Comparison of ENCODE assay signal across 11 cellular contexts in the genomic region with DNA sequence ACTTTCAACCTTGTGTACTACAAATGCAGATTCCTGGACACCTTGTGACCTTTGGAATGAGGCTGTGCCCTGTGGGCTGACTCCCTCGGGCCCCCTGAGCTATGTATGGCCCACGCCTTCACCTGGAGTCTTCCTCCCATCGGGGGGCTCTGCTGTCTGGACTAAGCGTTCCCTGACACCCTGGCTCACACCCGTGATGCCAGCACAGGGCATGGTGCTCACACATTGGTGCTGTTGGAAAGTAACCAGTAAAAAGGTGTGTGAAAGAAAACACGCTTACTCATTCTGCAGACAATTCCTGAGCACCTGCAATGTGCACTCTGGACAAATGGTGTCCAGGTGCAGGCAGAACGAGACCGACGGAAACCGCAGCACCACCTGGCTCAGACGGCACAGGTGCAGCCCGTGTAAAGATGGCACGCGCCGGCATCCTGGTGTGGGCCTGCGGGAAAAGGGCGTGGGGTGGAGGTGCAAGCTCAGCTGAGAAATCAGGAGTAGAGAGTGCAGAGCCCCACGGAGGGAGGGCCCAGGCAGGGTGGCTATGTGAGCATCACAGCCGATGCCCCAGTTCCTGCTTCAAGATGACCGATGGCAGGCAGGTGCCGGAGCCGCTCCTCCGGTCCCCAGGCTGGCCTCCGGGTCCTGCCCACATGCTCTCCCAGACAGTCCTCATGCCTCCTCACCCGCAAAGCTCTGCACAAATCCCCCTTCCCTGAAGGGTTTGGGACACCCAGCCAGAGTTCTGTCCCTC. TPM values are rescaled to one million over a fixed set of nuclear protein-coding genes. Genes with fewer than 3 reads are reported as not detected.
DNase-seq lines count a peak whose midpoint lies in the region; ATAC-seq, FAIRE-seq and TF ChIP-seq lines count a peak whose summit lies in the region.
"Had no signal": no experiment of that assay in that cellular context is flagged by ENCODE, and none has a peak within 500 bp of the region (broad histone marks: within the 10 kb centered on the region; RNA-seq: fewer than 3 reads in every experiment).

No MANE protein-coding gene starts in this region.

- H2BK5ac ChIP-seq in H9 (ENCODE audit: insufficient read length, low read length): peak overlapping the region; percentile 35

- intact Hi-C loops in dendritic cell treated with granulocyte-macrophage colony-stimulating factor and Interleukin-4, amounts not matched to agents 40 ng/mL and 50 ng/mL, for 4 days (cut with micrococcal nuclease): no loop called here

- H3K36me3 ChIP-seq in neural progenitor cell: no peaks in the 10 kb centered on the region

- no peak overlapping the region for H2BK120ac ChIP-seq in H9 (ENCODE audit: low read depth, low read length, poor library complexity, severe bottlenecking)

- peaks cover 13% of the 10 kb centered on the region for H3F3A ChIP-seq in neural progenitor cell (ENCODE audit: low read depth)

- 87% methylated on average over 25 of the region's 25 CpGs for WGBS in A549 (ENCODE audit: missing lambda C conversion rate)
- WGBS in H9 (ENCODE audit: extremely low coverage, insufficient read length, low lambda C conversion rate): no CpG with 5 or more reads among the region's 25 CpGs

- H3K79me1 ChIP-seq in H9 (ENCODE audit: insufficient read depth, low read depth, low read length, poor library complexity, severe bottlenecking): peaks cover 5% of the 10 kb centered on the region

- peaks cover 70% of the 10 kb centered on the region in 2 experiments for H3K4me1 Mint-ChIP-seq in H9
- H3K4me1 Mint-ChIP-seq in dendritic cell treated with granulocyte-macrophage colony-stimulating factor and Interleukin-4, amounts not matched to agents 40 ng/mL and 50 ng/mL, for 4 days (ENCODE audit: low read depth): peaks cover 72% of the 10 kb centered on the region
- H3K4me1 Mint-ChIP-seq in neural progenitor cell: peaks cover 39% of the 10 kb centered on the region

- H2BK15ac ChIP-seq in H9 (ENCODE audit: low read depth, low read length): no peak overlapping the region

- POLR2A ChIA-PET in A549 (lab: Yijun Ruan, JAX): interaction anchor here (1.7 kb wide), 1 partner anchor 11 kb away, joined by 5 read pairs; the partner anchor contains the start of gene LPCAT1

- H3K4me1 ChIP-seq in A549 (peaks cover 60% of the 10 kb centered on the region), H9 (ENCODE audit: insufficient read depth, low read length) (peaks cover 20% of the 10 kb centered on the region), neural progenitor cell (peaks cover 20% of the 10 kb centered on the region)

- no peak overlapping the region for H2AK5ac ChIP-seq in H9 (ENCODE audit: insufficient read length, low read length)

- H3K79me2 ChIP-seq in H9 (ENCODE audit: insufficient read depth, low read length) (peaks cover 59% of the 10 kb centered on the region; the same call in 1 of the 2 replicates), neural progenitor cell (ENCODE audit: low read depth) (peaks cover 90% of the 10 kb centered on the region)

- H3K18ac ChIP-seq in H9 (ENCODE audit: insufficient read length, low read depth, low read length): peak overlapping the region; percentile 57

- H3K9me3 Mint-ChIP-seq in H9 (no peaks in the 10 kb centered on the region; a peak in 1 of 5 replicates), neural progenitor cell (no peaks in the 10 kb centered on the region)
- no peaks in the 10 kb centered on the region for H3K9me3 Mint-ChIP-seq in dendritic cell treated with granulocyte-macrophage colony-stimulating factor and Interleukin-4, amounts not matched to agents 40 ng/mL and 50 ng/mL, for 4 days

- H3K4me2 ChIP-seq in A549 (peak overlapping the region; percentile 30), H9 (ENCODE audit: insufficient read depth, insufficient read length, low read length) (no peak overlapping the region), neural progenitor cell (no peak overlapping the region)

- no peaks in the 10 kb centered on the region for H3K27me3 ChIP-seq in H9 (ENCODE audit: insufficient read depth, low read length)
- no peaks in the 10 kb centered on the region for H3K27me3 ChIP-seq in neural progenitor cell

- no peak for TF ChIP-seq EP300 in A549 (IDR thresholded peaks at IDR 0.05)

- H3K9me3 ChIP-seq in A549: no peaks in the 10 kb centered on the region
- H3K9me3 ChIP-seq in H9 (ENCODE audit: control insufficient read depth, low read depth, low read length): no peaks in the 10 kb centered on the region
- no peaks in the 10 kb centered on the region for H3K9me3 ChIP-seq in neural progenitor cell (ENCODE audit: low read depth)

- H2AFZ ChIP-seq in H9 (ENCODE audit: low read length) (no peak overlapping the region), neural progenitor cell (replicated peaks) (no peak overlapping the region)

- no peak overlapping the region for H2BK12ac ChIP-seq in H9 (ENCODE audit: insufficient read length, low read depth, low read length)

- CTCF ChIA-PET in A549 (lab: Yijun Ruan, JAX): interaction anchor here (1.0 to 2.6 kb wide), 8 partner anchors 11 to 130 kb away, joined by 3 to 9 read pairs (median 5); no protein-coding TSS in a partner anchor

- TF ChIP-seq POLR2A in A549 (IDR thresholded peaks at IDR 0.05; ENCODE audit: low read length): no peak

- no peak for ATAC-seq in A549
- ATAC-seq in GM19452 (IDR thresholded peaks at IDR 0.05; ENCODE audit: unreplicated experiment): no peak
- no peak for ATAC-seq in GM18867 (IDR thresholded peaks at IDR 0.05; ENCODE audit: unreplicated experiment)
- no peak for ATAC-seq in GM18868 (IDR thresholded peaks at IDR 0.05; ENCODE audit: unreplicated experiment)
- ATAC-seq in HG02678 (IDR thresholded peaks at IDR 0.05; ENCODE audit: unreplicated experiment): no peak
- ATAC-seq: K562 had no signal

- TF ChIP-seq CTCF in A549 (IDR thresholded peaks at IDR 0.05) (no peak), H9 (conservative IDR thresholded peaks at IDR 0.05) (no peak), neural progenitor cell (IDR thresholded peaks at IDR 0.05) (no peak)

- H4K91ac ChIP-seq in H9 (ENCODE audit: insufficient read length, low read depth, low read length): no peak overlapping the region

- no peak overlapping the region for H3K56ac ChIP-seq in H9 (ENCODE audit: insufficient read length, low read depth, low read length)

- H3K4ac ChIP-seq in H9 (ENCODE audit: low read depth, low read length): no peak overlapping the region

- H3T11ph ChIP-seq in H9 (ENCODE audit: low read length): no peak overlapping the region

- DNase-seq in A549 (ENCODE audit: low read depth in 1 of 2, low spot score in 1 of 2) (no peak), H9 (peak; percentile 27), neural progenitor cell (ENCODE audit: low spot score) (peak; percentile 6)
- DNase-seq: activated CD4-positive, CD25-positive, alpha-beta regulatory T cell; amniotic stem cell had no signal

- H3K23ac ChIP-seq in H9 (ENCODE audit: insufficient read length, low read depth, low read length): no peak overlapping the region

- no peak overlapping the region for H4K5ac ChIP-seq in H9 (ENCODE audit: insufficient read length, low read depth, low read length)

- H3K9ac ChIP-seq in H9 (ENCODE audit: extremely low read depth, insufficient read length, low read length): no peak overlapping the region
- no peak overlapping the region for H3K9ac ChIP-seq in neural progenitor cell

- no peak overlapping the region for H4K8ac ChIP-seq in H9 (replicated peaks; ENCODE audit: insufficient read length, low read depth, low read length)

- H3K27ac ChIP-seq in A549: peak overlapping the region; percentile 67 to 94
- H3K27ac ChIP-seq in H9 (ENCODE audit: insufficient read length, low read depth, low read length): no peak overlapping the region
- no peak overlapping the region for H3K27ac ChIP-seq in neural progenitor cell

- H3K4me3 Mint-ChIP-seq in H9 (peak overlapping the region; percentile 32 to 33; a peak in 3 of 5 replicates), neural progenitor cell (no peak overlapping the region)
- no peak overlapping the region for H3K4me3 Mint-ChIP-seq in dendritic cell treated with granulocyte-macrophage colony-stimulating factor and Interleukin-4, amounts not matched to agents 40 ng/mL and 50 ng/mL, for 4 days

- no peak overlapping the region for H3K4me3 ChIP-seq in A549
- no peak overlapping the region for H3K4me3 ChIP-seq in neural progenitor cell
- H3K4me3 ChIP-seq: K562 had no signal

- H3K27ac Mint-ChIP-seq in H9 (peak overlapping the region; percentile 96 to 97 (median 96)), neural progenitor cell (peak overlapping the region; percentile 72)
- peak overlapping the region; percentile 21 for H3K27ac Mint-ChIP-seq in dendritic cell treated with granulocyte-macrophage colony-stimulating factor and Interleukin-4, amounts not matched to agents 40 ng/mL and 50 ng/mL, for 4 days

- peak overlapping the region; percentile 76; the same call in 1 of the 2 replicates for H3K14ac ChIP-seq in H9 (ENCODE audit: insufficient read depth, low read length)

- H3K36me3 Mint-ChIP-seq in H9 (ENCODE audit: insufficient read depth in 1 of 3, low read depth in 3 of 3): peaks cover 31 to 66% (median 55%) of the 10 kb centered on the region in 3 experiments
- peaks cover 80% of the 10 kb centered on the region for H3K36me3 Mint-ChIP-seq in dendritic cell treated with granulocyte-macrophage colony-stimulating factor and Interleukin-4, amounts not matched to agents 40 ng/mL and 50 ng/mL, for 4 days (ENCODE audit: low read depth)
- H3K36me3 Mint-ChIP-seq in neural progenitor cell: peaks cover 10% of the 10 kb centered on the region

- no peak for FAIRE-seq in A549 (lab: Jason Lieb, UNC)
- FAIRE-seq: K562 had no signal

- H4K20me1 ChIP-seq in H9 (ENCODE audit: control insufficient read depth, insufficient read depth, insufficient read length): peaks cover 6% of the 10 kb centered on the region
- H4K20me1 ChIP-seq in neural progenitor cell (ENCODE audit: low read depth): peaks cover 88% of the 10 kb centered on the region

- no peak overlapping the region for H2BK20ac ChIP-seq in H9 (ENCODE audit: low read depth, low read length, poor library complexity, severe bottlenecking)

- no peaks in the 10 kb centered on the region for H3K23me2 ChIP-seq in H9 (ENCODE audit: insufficient read length, low read depth, low read length, poor library complexity, severe bottlenecking)

- H3K27me3 Mint-ChIP-seq in H9 (ENCODE audit: low read depth) (no peaks in the 10 kb centered on the region), neural progenitor cell (ENCODE audit: insufficient read depth, low read depth) (no peaks in the 10 kb centered on the region)
- no peaks in the 10 kb centered on the region for H3K27me3 Mint-ChIP-seq in dendritic cell treated with granulocyte-macrophage colony-stimulating factor and Interleukin-4, amounts not matched to agents 40 ng/mL and 50 ng/mL, for 4 days

- no peak for TF ChIP-seq RAD21 in A549 (conservative IDR thresholded peaks at IDR 0.05 in 1 of 2, IDR thresholded peaks at IDR 0.05 in 1 of 2)

TF ChIP-seq in A549, 52 proteins besides CTCF, POLR2A, EP300 and RAD21 (continues in another document):
- TF ChIP-seq TFCP2L1 (CRISPR knock-in tag; IDR thresholded peaks at IDR 0.05): no peak

RNA-seq across cellular contexts. Expression of gene LPCAT1, which starts 11.0 kb away (rescaled TPM):
- polyA plus RNA-seq in A549 (2011; rRNA removed) (22.9 and 24.7 TPM in 2 replicates), A549 (2017; fragmentation: RNase III; extraction: RNeasy Plus Mini Kit Qiagen cat#74134 plus additional on column Dnase treatment) (59.9 to 74.9 TPM (median 73.4 TPM) in 3 replicates)
- 40.3 and 47.5 TPM in 2 replicates for polyA plus RNA-seq in A549 (2012; cell fraction: cytosol; rRNA removed)
- 84.6 and 102 TPM in 2 replicates for polyA plus RNA-seq in A549 (2012; cell fraction: nucleus; rRNA removed)
- 17.1 and 25.6 TPM in 2 replicates for polyA minus RNA-seq in A549 (2011; rRNA and poly(A)+ RNA removed)
- total RNA-seq in H9 (2021) (222 and 231 TPM in 2 replicates), neural progenitor cell (ENCODE audit: low replicate concordance) (76.5 and 108 TPM in 2 replicates)

Comparison
In these comparisons a context has a peak if more than half of its experiments do, and no peak if none do; other contexts are left out.
1. DNase-seq: peak in H9 (single experiment) and neural progenitor cell (single experiment); none in A549 (0 of 2).
2. H3K27ac ChIP-seq: peak in A549 (2 of 2); none in H9 (single experiment) and neural progenitor cell (single experiment).
3. H3K27ac Mint-ChIP-seq: peak in every context shown above with its lines; median percentile 96 in H9; 72 in neural progenitor cell; 21 in dendritic cell treated with granulocyte-macrophage colony-stimulating factor and Interleukin-4, amounts not matched to agents 40 ng/mL and 50 ng/mL, for 4 days.
4. H3K4me3 Mint-ChIP-seq: peak in H9 (2 of 2); none in dendritic cell treated with granulocyte-macrophage colony-stimulating factor and Interleukin-4, amounts not matched to agents 40 ng/mL and 50 ng/mL, for 4 days (single experiment) and neural progenitor cell (single experiment).